13 cellular contexts compared by ENCODE assay signal in the genomic region with DNA sequence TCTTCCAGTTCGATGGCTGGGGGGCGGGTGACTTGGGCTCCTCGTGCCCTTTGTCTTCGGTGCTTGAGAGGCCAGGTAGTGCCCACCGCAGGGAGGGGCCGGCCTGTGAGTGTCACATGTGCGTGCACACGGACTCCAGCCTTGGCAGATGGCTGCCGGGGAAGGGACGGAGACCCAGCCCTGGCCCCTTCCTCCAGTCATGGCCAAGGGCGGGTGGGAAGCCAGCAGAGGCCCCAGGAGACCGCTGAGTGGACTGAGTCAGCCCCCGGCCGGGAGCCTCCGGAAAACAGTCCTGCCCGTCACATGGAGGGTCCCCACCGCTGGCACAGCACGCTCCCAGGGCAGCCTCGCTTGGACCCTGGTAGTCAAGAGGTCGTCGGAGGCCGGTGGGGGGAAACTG. TPM values are rescaled to one million over a fixed set of nuclear protein-coding genes. Genes with fewer than 3 reads are reported as not detected.
DNase-seq lines count a peak whose midpoint lies in the region; ATAC-seq and TF ChIP-seq lines count a peak whose summit lies in the region.
"Had no signal": no experiment of that assay in that cellular context is flagged by ENCODE, and none has a peak within 500 bp of the region (broad histone marks: within the 10 kb centered on the region; RNA-seq: fewer than 3 reads in every experiment).

No MANE protein-coding gene starts in this region.

- no peak for TF ChIP-seq CTCF in KMS-11 (conservative IDR thresholded peaks at IDR 0.05; ENCODE audit: low read depth, low read length)
- no peak for TF ChIP-seq CTCF in lower lobe of right lung (IDR thresholded peaks at IDR 0.05)
- TF ChIP-seq CTCF in suprapubic skin (IDR thresholded peaks at IDR 0.05), result no peak
- no peak for TF ChIP-seq CTCF in GM10266 (IDR thresholded peaks at IDR 0.05; ENCODE audit: control insufficient read depth, insufficient read depth, low read depth, missing control alignments)

- TF ChIP-seq EP300 in suprapubic skin (IDR thresholded peaks at IDR 0.05), result no peak

- peak overlapping the region; percentile 96; the same call in 1 of the 2 replicates for H3K4me2 ChIP-seq in KMS-11

- ATAC-seq in lower lobe of right lung (no peak), GM18517 (IDR thresholded peaks at IDR 0.05; ENCODE audit: unreplicated experiment) (no peak)

- H3K9me3 ChIP-seq in duodenal mucosa (ENCODE audit: control insufficient read depth in 1 of 2, low read length in 2 of 2), result no peaks in the 10 kb centered on the region
- H3K9me3 ChIP-seq in lower lobe of right lung, result no peaks in the 10 kb centered on the region
- H3K9me3 ChIP-seq in suprapubic skin, result no peaks in the 10 kb centered on the region
- H3K9me3 ChIP-seq: BE2C had no signal

- no peak for TF ChIP-seq POLR2A in suprapubic skin (IDR thresholded peaks at IDR 0.05)

- H3K4me1 ChIP-seq in KMS-11 (ENCODE audit: low read depth, poor library complexity, severe bottlenecking), result peaks cover 42% of the 10 kb centered on the region
- H3K4me1 ChIP-seq in duodenal mucosa (ENCODE audit: control insufficient read depth in 1 of 2, insufficient read depth in 2 of 2, low read length in 2 of 2), result peaks cover 11 to 28% of the 10 kb centered on the region in 2 donors
- H3K4me1 ChIP-seq in lower lobe of right lung, result peaks cover 84% of the 10 kb centered on the region
- peaks cover 88% of the 10 kb centered on the region for H3K4me1 ChIP-seq in suprapubic skin

- H3K27ac ChIP-seq in KMS-11 (no peak overlapping the region), duodenal mucosa (ENCODE audit: low read depth, low read length) (peak overlapping the region; percentile 11), lower lobe of right lung (peak overlapping the region; percentile 82), suprapubic skin (peak overlapping the region; percentile 87)

- WGBS in suprapubic skin, result 46% methylated on average over 7 of the region's 22 CpGs

- H3K36me3 ChIP-seq in KMS-11 (ENCODE audit: insufficient read depth), result no peaks in the 10 kb centered on the region
- no peaks in the 10 kb centered on the region for H3K36me3 ChIP-seq in duodenal mucosa (ENCODE audit: control insufficient read depth in 1 of 2, insufficient read depth in 2 of 2, low read length in 2 of 2)
- no peaks in the 10 kb centered on the region for H3K36me3 ChIP-seq in lower lobe of right lung
- H3K36me3 ChIP-seq in suprapubic skin, result no peaks in the 10 kb centered on the region
- H3K36me3 ChIP-seq: BE2C had no signal

- H3K9ac ChIP-seq in KMS-11 (no peak overlapping the region; the same call in 1 of the 2 replicates), duodenal mucosa (ENCODE audit: low read depth in 1 of 2, low read length in 2 of 2) (no peak overlapping the region)

- peaks cover 51% of the 10 kb centered on the region for H3K79me2 ChIP-seq in KMS-11 (ENCODE audit: insufficient read depth, low read depth)

- H3K4me3 ChIP-seq in KMS-11 (IDR thresholded peaks at IDR 0.05; ENCODE audit: insufficient read depth, low read depth, low read length), result no peak overlapping the region
- no peak overlapping the region for H3K4me3 ChIP-seq in duodenal mucosa (ENCODE audit: low read depth in 1 of 2, low read length in 2 of 2)
- H3K4me3 ChIP-seq in lower lobe of right lung, result peak overlapping the region; percentile 11
- H3K4me3 ChIP-seq in suprapubic skin, result peak overlapping the region; percentile 10

- no peaks in the 10 kb centered on the region for H3K27me3 ChIP-seq in KMS-11 (ENCODE audit: insufficient read depth, low read depth)
- peaks cover 8 to 18% of the 10 kb centered on the region in 2 donors for H3K27me3 ChIP-seq in duodenal mucosa (ENCODE audit: control insufficient read depth in 1 of 2, insufficient read depth in 2 of 2, low read length in 2 of 2)
- peaks cover 3% of the 10 kb centered on the region for H3K27me3 ChIP-seq in lower lobe of right lung (ENCODE audit: low read depth)
- H3K27me3 ChIP-seq in suprapubic skin, result peaks cover 8% of the 10 kb centered on the region
- H3K27me3 ChIP-seq: BE2C had no signal

- H4K20me1 ChIP-seq in KMS-11 (ENCODE audit: insufficient read depth), result no peaks in the 10 kb centered on the region; the same call in 1 of the 2 replicates

- intact Hi-C loops in lower lobe of right lung (cut with DNase I), result no loop called here

- DNase-seq in lower lobe of right lung (no peak), suprapubic skin (ENCODE audit: low spot score in 2 of 2) (peak in 1 of 2 donors; percentile 80), GM10266 (ENCODE audit: extremely low spot score) (no peak), DMS53 treated with DMSO at 0.1 percent for 48 hours (lab: John Stamatoyannopoulos, UW; ENCODE audit: unreplicated experiment) (no peak), NCI-H2196 (lab: John Stamatoyannopoulos, UW; ENCODE audit: unreplicated experiment) (no peak)
- DNase-seq: amniotic stem cell, BE2C, NCI-H345, nephron progenitor cell had no signal

- no peak overlapping the region for H2AFZ ChIP-seq in KMS-11 (ENCODE audit: low read depth)

RNA-seq across cellular contexts. Expression of gene GLIS2, which starts 4.2 kb away (rescaled TPM):
- total RNA-seq in lower lobe of right lung (21.5 TPM), suprapubic skin (1 to 10 TPM; 1.1 to 3.1 (median 2.3) TPM)

RNA-seq across cellular contexts. Expression of gene PAM16, which starts 31.1 kb away (rescaled TPM):
- total RNA-seq in lower lobe of right lung (40.0 TPM), suprapubic skin (10 to 100 TPM; 23.8 to 54.7 (median 46.1) TPM)

RNA-seq across cellular contexts. Expression of gene TFAP4, which starts 47.2 kb away (rescaled TPM):
- total RNA-seq in lower lobe of right lung, result 12.9 TPM
- total RNA-seq in suprapubic skin, result 10 to 100 TPM; 12.0 to 18.3 (median 14.9) TPM

RNA-seq across cellular contexts. Expression of gene VASN, which starts 51.6 kb away (rescaled TPM):
- total RNA-seq in lower lobe of right lung, result 17.4 TPM
- 10 to 100 TPM; 10.8 to 23.3 (median 22.3) TPM for total RNA-seq in suprapubic skin
- total RNA-seq: activated CD4-positive, alpha-beta T cell treated with anti-CD3 and anti-CD28 coated beads for 36 hours had no signal

Comparison
In these comparisons a context has a peak if more than half of its experiments do, and no peak if none do; other contexts are left out.
1. H3K4me3 ChIP-seq: peak in lower lobe of right lung (single experiment) and suprapubic skin (single experiment); none in KMS-11 (single experiment) and duodenal mucosa (0 of 2).